In the genomic region with DNA sequence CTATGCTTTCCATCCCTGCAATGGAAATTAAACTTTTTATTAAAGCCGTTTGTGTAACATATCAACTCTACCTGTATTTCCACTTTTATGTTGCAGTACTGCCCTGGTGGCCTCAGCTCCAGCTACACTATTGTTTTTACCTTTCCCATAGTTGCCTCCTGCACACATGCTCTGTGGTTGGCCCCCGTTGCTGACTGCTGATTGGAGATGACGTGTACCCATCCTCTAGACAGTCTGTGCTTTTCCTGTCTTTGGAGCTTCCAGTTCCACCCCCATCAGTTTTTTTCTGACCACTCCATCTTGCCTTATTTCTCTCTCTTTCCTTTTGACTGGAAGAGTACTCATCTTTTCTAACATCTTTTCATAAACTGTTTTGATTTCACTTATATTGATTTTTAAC, we compare ENCODE assay signal across 16 cellular contexts.
DNase-seq lines count a peak whose midpoint lies in the region; ATAC-seq and TF ChIP-seq lines count a peak whose summit lies in the region.
"Had no signal": no experiment of that assay in that cellular context is flagged by ENCODE, and none has a peak within 500 bp of the region (broad histone marks: within the 10 kb centered on the region; RNA-seq: fewer than 3 reads in every experiment).

No MANE protein-coding gene starts in this region.

- H3K27me3 Mint-ChIP-seq in MCF 10A (ENCODE audit: insufficient read depth, unreplicated experiment) (no peaks in the 10 kb centered on the region), WTC11 (ENCODE audit: low read depth) (no peaks in the 10 kb centered on the region), osteocyte (ENCODE audit: unreplicated experiment) (no peaks in the 10 kb centered on the region)

- no peak for TF ChIP-seq CTCF in MCF 10A (IDR thresholded peaks at IDR 0.05; ENCODE audit: unreplicated experiment)
- no peak for TF ChIP-seq CTCF in mammary epithelial cell (conservative IDR thresholded peaks at IDR 0.05 in 1 of 2, IDR thresholded peaks at IDR 0.05 in 1 of 2; ENCODE audit: extremely low read depth in 1 of 2, insufficient read depth in 1 of 2, low read depth in 1 of 2, low read length in 2 of 2)
- TF ChIP-seq CTCF in WTC11 (IDR thresholded peaks at IDR 0.05), result no peak
- TF ChIP-seq CTCF in osteocyte (IDR thresholded peaks at IDR 0.05), result no peak
- TF ChIP-seq CTCF in OCI-LY7 (conservative IDR thresholded peaks at IDR 0.05; ENCODE audit: low read length), result no peak

- H3K4me2 ChIP-seq in mammary epithelial cell (ENCODE audit: insufficient read depth, low read depth, low read length) (no peak overlapping the region), OCI-LY7 (ENCODE audit: low read length) (no peak overlapping the region)
- H3K4me2 ChIP-seq: BLaER1 had no signal

- H3K27ac ChIP-seq in mammary epithelial cell (ENCODE audit: insufficient read depth, low read depth, low read length) (no peak overlapping the region), OCI-LY7 (ENCODE audit: low read depth, low read length, poor library complexity, severe bottlenecking) (no peak overlapping the region)
- H3K27ac ChIP-seq: BLaER1 had no signal

- peak overlapping the region; percentile 37 for H3K27ac Mint-ChIP-seq in MCF 10A (ENCODE audit: low read depth, unreplicated experiment)
- peak overlapping the region; percentile 17; the same call in 1 of the 2 replicates for H3K27ac Mint-ChIP-seq in WTC11
- peak overlapping the region; percentile 25 for H3K27ac Mint-ChIP-seq in osteocyte (ENCODE audit: unreplicated experiment)

- H3K36me3 Mint-ChIP-seq in MCF 10A (ENCODE audit: insufficient read depth, unreplicated experiment), result peaks cover 5% of the 10 kb centered on the region
- peaks cover 8% of the 10 kb centered on the region for H3K36me3 Mint-ChIP-seq in WTC11
- peaks cover 7% of the 10 kb centered on the region for H3K36me3 Mint-ChIP-seq in osteocyte (ENCODE audit: unreplicated experiment)

- ATAC-seq in WTC11 (no peak), GM21390 (IDR thresholded peaks at IDR 0.05; ENCODE audit: unreplicated experiment) (no peak)
- ATAC-seq: K562 had no signal

- H2AFZ ChIP-seq in mammary epithelial cell (ENCODE audit: low read depth, low read length) (no peak overlapping the region), OCI-LY7 (ENCODE audit: low read length) (no peak overlapping the region)

- 82% methylated on average over 3 of the region's 3 CpGs for WGBS in mammary epithelial cell (ENCODE audit: low coverage, missing lambda C conversion rate)

- DNase-seq in MCF 10A (ENCODE audit: unreplicated experiment) (no peak), mammary epithelial cell (no peak), WTC11 (ENCODE audit: low spot score) (no peak), osteocyte (ENCODE audit: extremely low spot score, unreplicated experiment) (no peak), OCI-LY7 (ENCODE audit: low spot score) (no peak), NCI-H1092 (lab: John Stamatoyannopoulos, UW) (no peak)
- no peak for DNase-seq in stimulated activated CD4-positive, alpha-beta T cell treated with anti-CD3 and anti-CD28 coated beads, Interleukin-1b, Interleukin-23, amount 100 ng/mL, for 48 hours
- DNase-seq: H9, NCI-H1048, NCI-H1694, NCI-H446 treated with DMSO at 0.1 percent for 48 hours, NCI-H748 treated with DMSO at 0.1 percent for 48 hours, SHP77 treated with DMSO at 0.1 percent for 48 hours had no signal

- H3K9ac ChIP-seq in mammary epithelial cell (ENCODE audit: insufficient read depth, low read length), result no peak overlapping the region
- H3K9ac ChIP-seq: BLaER1 had no signal

- H3K4me1 Mint-ChIP-seq in MCF 10A (ENCODE audit: insufficient read depth, unreplicated experiment) (peaks cover 51% of the 10 kb centered on the region), WTC11 (peaks cover 77% of the 10 kb centered on the region), osteocyte (ENCODE audit: unreplicated experiment) (peaks cover 82% of the 10 kb centered on the region)

- H3K4me1 ChIP-seq in mammary epithelial cell (ENCODE audit: insufficient read depth, low read length) (peaks cover 49% of the 10 kb centered on the region), OCI-LY7 (ENCODE audit: insufficient read depth, low read length, poor library complexity, severe bottlenecking) (no peaks in the 10 kb centered on the region)
- H3K4me1 ChIP-seq: BLaER1 had no signal

- intact Hi-C loops in MCF 10A (cut with micrococcal nuclease) (no loop called here), mammary epithelial cell (cut with micrococcal nuclease) (no loop called here), OCI-LY7 (cut with micrococcal nuclease; ENCODE audit: unreplicated experiment) (no loop called here)

- H3K4me3 Mint-ChIP-seq in MCF 10A (ENCODE audit: unreplicated experiment) (no peak overlapping the region), WTC11 (no peak overlapping the region), osteocyte (ENCODE audit: unreplicated experiment) (no peak overlapping the region)
- H3K4me3 Mint-ChIP-seq: H9 had no signal

- no peaks in the 10 kb centered on the region for H3K9me2 ChIP-seq in OCI-LY7 (ENCODE audit: insufficient read depth, low read length)

- CTCF ChIA-PET in MCF 10A (lab: Yijun Ruan, JAX) (no interaction called here), mammary epithelial cell (lab: Charles Lee; ENCODE audit: low non-redundant PET) (no interaction called here), WTC11 (lab: Charles Lee) (no interaction called here), OCI-LY7 (lab: Charles Lee; ENCODE audit: unreplicated experiment) (no interaction called here)

- H3K9me3 Mint-ChIP-seq in MCF 10A (ENCODE audit: unreplicated experiment) (no peaks in the 10 kb centered on the region), WTC11 (no peaks in the 10 kb centered on the region), osteocyte (ENCODE audit: unreplicated experiment) (no peaks in the 10 kb centered on the region)
- H3K9me3 Mint-ChIP-seq: H9 had no signal

- no peaks in the 10 kb centered on the region for H3K27me3 ChIP-seq in mammary epithelial cell (ENCODE audit: insufficient read depth, low read length)
- H3K27me3 ChIP-seq: BLaER1 had no signal

- H4K20me1 ChIP-seq in mammary epithelial cell (ENCODE audit: insufficient read depth, low read length) (no peaks in the 10 kb centered on the region), OCI-LY7 (ENCODE audit: insufficient read depth, low read length) (no peaks in the 10 kb centered on the region)
- H4K20me1 ChIP-seq: BLaER1 had no signal

- H3K79me2 ChIP-seq in mammary epithelial cell (ENCODE audit: insufficient read depth, low read length) (peaks cover 81% of the 10 kb centered on the region), OCI-LY7 (ENCODE audit: insufficient read depth, low read depth, low read length) (no peaks in the 10 kb centered on the region)

- BruUV-seq in MCF 10A (replicated peaks; lab: Mats Ljungman, UMichigan) (no TSS peak), mammary epithelial cell (replicated peaks; lab: Mats Ljungman, UMichigan) (no TSS peak), OCI-LY7 (replicated peaks; lab: Mats Ljungman, UMichigan) (no TSS peak)

- H3K4me3 ChIP-seq in mammary epithelial cell (replicated peaks in 1 of 3; ENCODE audit: insufficient read depth in 1 of 3, low read depth in 2 of 3, low read length in 3 of 3) (no peak overlapping the region), OCI-LY7 (ENCODE audit: low read depth, low read length, poor library complexity, severe bottlenecking) (no peak overlapping the region)
- H3K4me3 ChIP-seq: BLaER1, K562 had no signal

- POLR2A ChIA-PET in MCF 10A (lab: Yijun Ruan, JAX) (interaction anchor here (0.6 to 2.0 kb wide), 7 partner anchors 16 to 119 kb away, joined by 3 to 8 read pairs (median 4); no protein-coding TSS in a partner anchor), WTC11 (lab: Charles Lee) (no interaction called here), OCI-LY7 (lab: Charles Lee) (no interaction called here)

- H3K36me3 ChIP-seq in mammary epithelial cell (ENCODE audit: insufficient read depth, low read length) (no peaks in the 10 kb centered on the region), OCI-LY7 (ENCODE audit: insufficient read depth, low read length) (no peaks in the 10 kb centered on the region)
- H3K36me3 ChIP-seq: BLaER1 had no signal

- H3K9me3 ChIP-seq in mammary epithelial cell (replicated peaks; ENCODE audit: insufficient read depth, low read length) (no peaks in the 10 kb centered on the region), OCI-LY7 (ENCODE audit: low read length) (no peaks in the 10 kb centered on the region)
- H3K9me3 ChIP-seq: BLaER1 had no signal

- dilution Hi-C loops in mammary epithelial cell (cut with HindIII; ENCODE audit: low sequenced_read_pairs), result no loop called here

- in situ Hi-C loops in mammary epithelial cell (cut with MboI; ENCODE audit: low sequenced_read_pairs in 2 of 2), result no loop called here

TF ChIP-seq in WTC11, 78 proteins besides CTCF, POLR2A, EP300 and RAD21 (continues in another document):
- TF ChIP-seq ZNF232 (CRISPR knock-in tag; IDR thresholded peaks at IDR 0.05) (no peak), ERG (CRISPR knock-in tag; IDR thresholded peaks at IDR 0.05) (no peak), MYBL2 (CRISPR knock-in tag; IDR thresholded peaks at IDR 0.05) (no peak), PRRX2 (CRISPR knock-in tag; IDR thresholded peaks at IDR 0.05) (no peak), HMGA2 (CRISPR knock-in tag; IDR thresholded peaks at IDR 0.05) (no peak), NR1H2 (CRISPR knock-in tag; IDR thresholded peaks at IDR 0.05) (no peak)
